In genomic region chr3:109640146-109640652, GRCh38 we compare ENCODE assay signal across 18 cellular contexts.
"Had no signal": no experiment of that assay in that cellular context is flagged by ENCODE, and none has a peak within 500 bp of the region (broad histone marks: within the 10 kb centered on the region; RNA-seq: fewer than 3 reads in every experiment).

No MANE protein-coding gene starts in this region.

- H3K27me3 ChIP-seq: esophagus muscularis mucosa, neutrophil had no signal

- H3K9me3 Mint-ChIP-seq: activated naive CD4-positive, alpha-beta T cell treated with anti-CD3 and anti-CD28 coated beads, Interleukin-2, amount 50 U/mL, for 72 hours; activated T-cell treated with anti-CD3 and anti-CD28 coated beads, Interleukin-2, amount 50 U/mL, for 24 hours; T-helper 2 cell treated with Interferon-gamma antibody and Interleukin-4, amounts not matched to agents 5 μg/mL and 100 μg/mL, for 36 hours had no signal

- H3K27ac ChIP-seq: esophagus muscularis mucosa, neutrophil, prostate gland had no signal

- H3K4me3 ChIP-seq: esophagus muscularis mucosa, mucosa of descending colon, prostate gland had no signal

- DNase-seq: activated effector memory CD4-positive, alpha-beta T cell treated with Interleukin-2 at 50 U/mL for 16 hours; activated T-cell treated with anti-CD3 and anti-CD28 coated beads, Interleukin-2, amount 50 U/mL, for 24 hours; amygdala; dermis blood vessel endothelial cell; foreskin fibroblast; head of caudate nucleus; left colon; mucosa of descending colon; naive thymus-derived CD8-positive, alpha-beta T cell; stimulated activated CD4-positive, alpha-beta T cell treated with anti-CD3 and anti-CD28 coated beads, Interleukin-4, amount 100 ng/mL, for 1 hour; stimulated activated CD8-positive, alpha-beta memory T cell treated with anti-CD3 and anti-CD28 coated beads, Interleukin-4, amount 100 ng/mL, for 48 hours; stimulated activated naive CD8-positive, alpha-beta T cell treated with anti-CD3 and anti-CD28 coated beads, Interleukin-15, Interleukin-2, amounts not matched to agents 100 U/mL and 50 U/mL, for 24 hours had no signal

- H3K4me1 ChIP-seq: esophagus muscularis mucosa, prostate gland had no signal

- H3K36me3 ChIP-seq: esophagus muscularis mucosa, neutrophil, prostate gland had no signal

- ATAC-seq: activated CD4-positive, CD25-positive, alpha-beta regulatory T cell treated with anti-CD3 and anti-CD28 coated beads, Interleukin-2, amount 50 U/mL, for 24 hours; activated naive CD4-positive, alpha-beta T cell treated with anti-CD3 and anti-CD28 coated beads, Interleukin-2, amount 50 U/mL, for 72 hours; left colon; mucosa of descending colon; naive thymus-derived CD8-positive, alpha-beta T cell; stimulated activated naive CD8-positive, alpha-beta T cell treated with anti-CD3 and anti-CD28 coated beads, Interleukin-15, Interleukin-2, amounts not matched to agents 100 U/mL and 50 U/mL, for 24 hours had no signal

- H3K9me3 ChIP-seq: esophagus muscularis mucosa, mucosa of descending colon, neutrophil, prostate gland had no signal

- H3K36me3 Mint-ChIP-seq: activated naive CD4-positive, alpha-beta T cell treated with anti-CD3 and anti-CD28 coated beads, Interleukin-2, amount 50 U/mL, for 72 hours; naive thymus-derived CD8-positive, alpha-beta T cell had no signal

- H3K27ac Mint-ChIP-seq: activated naive CD4-positive, alpha-beta T cell treated with anti-CD3 and anti-CD28 coated beads, Interleukin-2, amount 50 U/mL, for 72 hours; activated T-cell treated with anti-CD3 and anti-CD28 coated beads, Interleukin-2, amount 50 U/mL, for 24 hours; naive thymus-derived CD8-positive, alpha-beta T cell; T-helper 2 cell treated with Interferon-gamma antibody and Interleukin-4, amounts not matched to agents 5 μg/mL and 100 μg/mL, for 36 hours had no signal

- H3K4me1 Mint-ChIP-seq: naive thymus-derived CD8-positive, alpha-beta T cell had no signal

- H3K4me3 Mint-ChIP-seq: activated T-cell treated with anti-CD3 and anti-CD28 coated beads, Interleukin-2, amount 50 U/mL, for 24 hours; naive thymus-derived CD8-positive, alpha-beta T cell; T-helper 2 cell treated with Interferon-gamma antibody and Interleukin-4, amounts not matched to agents 5 μg/mL and 100 μg/mL, for 36 hours had no signal
